ENCODE assay signal across 1 cellular context in genomic region chr17:18160128-18160856, GRCh38.
TF ChIP-seq lines count a peak whose summit lies in the region.

No MANE protein-coding gene starts in this region.

TF ChIP-seq in WTC11, 78 proteins besides CTCF, POLR2A, EP300 and RAD21 (continued from another document):
- TF ChIP-seq KAT7 (CRISPR knock-in tag; IDR thresholded peaks at IDR 0.05; ENCODE audit: borderline replicate concordance) (no peak), PRDM15 (CRISPR knock-in tag; IDR thresholded peaks at IDR 0.05) (no peak), TCF7 (CRISPR knock-in tag; IDR thresholded peaks at IDR 0.05; ENCODE audit: low read depth) (no peak), SP1 (CRISPR knock-in tag; conservative IDR thresholded peaks at IDR 0.05) (no peak)
- TF ChIP-seq, protein P1, sequence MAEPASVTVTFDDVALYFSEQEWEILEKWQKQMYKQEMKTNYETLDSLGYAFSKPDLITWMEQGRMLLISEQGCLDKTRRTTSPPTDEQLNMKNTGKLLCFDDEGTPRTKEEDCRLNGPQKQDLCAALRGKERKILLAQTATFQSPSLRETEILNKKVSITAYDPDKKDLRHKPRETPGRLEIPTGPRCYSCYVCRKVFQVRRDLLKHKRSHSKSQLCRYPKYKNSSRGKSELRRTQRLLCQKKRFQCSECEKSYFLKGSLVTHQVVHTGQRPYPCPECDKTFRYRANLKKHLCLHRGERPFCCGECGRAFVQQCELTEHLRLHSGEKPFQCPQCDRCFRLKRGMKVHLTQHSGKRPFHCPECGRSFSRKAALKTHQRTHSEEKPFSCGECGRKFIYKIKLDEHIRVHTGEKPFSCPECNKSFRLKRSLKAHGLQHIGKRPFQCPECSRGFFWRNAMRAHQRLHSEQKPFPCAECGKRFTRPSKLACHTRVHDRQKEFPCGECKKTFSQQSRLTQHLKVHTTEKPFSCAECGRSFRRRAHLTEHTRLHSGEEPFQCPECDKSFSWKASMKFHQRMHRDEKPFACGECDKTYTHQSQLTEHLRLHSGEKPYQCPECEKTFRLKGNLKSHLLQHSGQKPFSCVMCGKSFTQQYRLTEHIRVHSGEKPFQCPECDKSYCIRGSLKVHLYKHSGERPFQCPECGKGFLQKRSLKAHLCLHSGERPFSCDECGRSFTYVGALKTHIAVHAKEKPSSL (CRISPR knock-in tag; conservative IDR thresholded peaks at IDR 0.05) = no peak
